11 cellular contexts compared by ENCODE assay signal in the genomic region with DNA sequence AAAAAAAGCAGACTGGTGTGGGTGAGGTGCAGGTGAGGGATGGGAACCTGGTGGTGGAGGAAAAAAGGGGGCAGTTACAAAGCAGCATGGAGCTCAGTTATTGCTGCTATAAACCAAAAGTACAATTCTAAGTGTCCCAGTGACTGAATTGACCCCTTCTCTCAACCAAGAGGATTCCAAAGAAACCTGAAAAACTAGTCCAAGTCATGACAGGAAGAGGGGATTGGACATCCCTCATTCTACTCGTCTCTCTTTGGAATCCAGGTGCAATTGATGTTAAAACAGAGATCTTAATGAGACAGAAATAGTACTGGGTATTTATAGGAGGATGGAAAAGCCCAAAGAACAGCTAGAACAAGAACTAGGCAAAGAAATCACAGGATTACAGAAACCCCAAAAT.
"Had no signal": no experiment of that assay in that cellular context is flagged by ENCODE, and none has a peak within 500 bp of the region (broad histone marks: within the 10 kb centered on the region; RNA-seq: fewer than 3 reads in every experiment).

No MANE protein-coding gene starts in this region.

- H3K27me3 Mint-ChIP-seq: IgD-negative memory B cell had no signal

- H3K36me3 Mint-ChIP-seq: IgD-negative memory B cell had no signal

- ATAC-seq: HCT116, HepG2 had no signal

- H3K4me3 ChIP-seq: HAP-1 had no signal

- DNase-seq: GOT3, H7, HFFc6, Karpas-422, KBM-7 had no signal

- H3K36me3 ChIP-seq: HAP-1 had no signal

- H3K4me1 ChIP-seq: HAP-1 had no signal

- H3K9ac ChIP-seq: KMS-11 had no signal

- H3K27ac ChIP-seq: HL-60, KMS-11 had no signal

- H3K27ac Mint-ChIP-seq: HFFc6, IgD-negative memory B cell had no signal

- H3K4me3 Mint-ChIP-seq: HFFc6, IgD-negative memory B cell had no signal

- H3K4me1 Mint-ChIP-seq: IgD-negative memory B cell had no signal

- H3K4me2 ChIP-seq: KMS-11 had no signal

- H3K9me3 Mint-ChIP-seq: HFFc6 had no signal

- H3K9me3 ChIP-seq: HAP-1 had no signal
